ENCODE assay signal across 24 cellular contexts in genomic region chr13:36509369-36509768, GRCh38.
DNase-seq lines count a peak whose midpoint lies in the region; ATAC-seq, FAIRE-seq and TF ChIP-seq lines count a peak whose summit lies in the region.
"Had no signal": no experiment of that assay in that cellular context is flagged by ENCODE, and none has a peak within 500 bp of the region (broad histone marks: within the 10 kb centered on the region; RNA-seq: fewer than 3 reads in every experiment).

No MANE protein-coding gene starts in this region.

- H3K27me3 ChIP-seq in DND-41 (ENCODE audit: insufficient read depth, low read length, poor library complexity) (no peaks in the 10 kb centered on the region), H9 (ENCODE audit: insufficient read depth, low read length) (no peaks in the 10 kb centered on the region; the same call in 1 of the 2 replicates), bronchial epithelial cell (ENCODE audit: control insufficient read depth, insufficient read depth, low read length) (no peaks in the 10 kb centered on the region), mesendoderm (ENCODE audit: insufficient read depth, low read length, poor library complexity) (no peaks in the 10 kb centered on the region), hepatocyte (no peaks in the 10 kb centered on the region)
- H3K27me3 ChIP-seq: heart right ventricle, thyroid gland had no signal

- H3K36me3 ChIP-seq in DND-41 (ENCODE audit: insufficient read depth, low read length) (no peaks in the 10 kb centered on the region), bronchial epithelial cell (ENCODE audit: control insufficient read depth, insufficient read depth, low read length) (no peaks in the 10 kb centered on the region), mesendoderm (ENCODE audit: control insufficient read depth, insufficient read depth, low read length) (no peaks in the 10 kb centered on the region), hepatocyte (replicated peaks; ENCODE audit: insufficient read depth, low read depth) (no peaks in the 10 kb centered on the region)
- H3K36me3 ChIP-seq: heart right ventricle, thyroid gland had no signal

- no peak overlapping the region for H3T11ph ChIP-seq in H9 (ENCODE audit: low read length)

- H3K4me3 ChIP-seq in DND-41 (ENCODE audit: low read depth in 1 of 2, low read length in 2 of 2) (no peak overlapping the region), bronchial epithelial cell (ENCODE audit: low read depth, low read length) (no peak overlapping the region), mesendoderm (ENCODE audit: low read length) (no peak overlapping the region), hepatocyte (no peak overlapping the region)
- H3K4me3 ChIP-seq: heart right ventricle, thyroid gland had no signal

- WGBS in H9 (ENCODE audit: extremely low coverage, insufficient read length, low lambda C conversion rate): no CpG with 5 or more reads among the region's 3 CpGs
- WGBS in mesendoderm (ENCODE audit: extremely low coverage, insufficient coverage, low lambda C conversion rate): no CpG with 5 or more reads among the region's 3 CpGs
- WGBS in hepatocyte (ENCODE audit: low lambda C conversion rate, missing lambda C conversion rate): 63% methylated on average over 3 of the region's 3 CpGs

- no peaks in the 10 kb centered on the region for H3K9me3 ChIP-seq in DND-41 (ENCODE audit: insufficient read depth, low read length, severe bottlenecking)
- no peaks in the 10 kb centered on the region for H3K9me3 ChIP-seq in H9 (ENCODE audit: control insufficient read depth, low read depth, low read length)
- H3K9me3 ChIP-seq in hepatocyte (ENCODE audit: low read depth): no peaks in the 10 kb centered on the region
- H3K9me3 ChIP-seq: thyroid gland had no signal

- H2BK5ac ChIP-seq in H9 (ENCODE audit: insufficient read length, low read length): no peak overlapping the region
- H2BK5ac ChIP-seq in mesendoderm (ENCODE audit: low read length): no peak overlapping the region

- H3K27ac Mint-ChIP-seq in H9: no peak overlapping the region
- H3K27ac Mint-ChIP-seq: activated CD4-positive, alpha-beta memory T cell treated with anti-CD3 and anti-CD28 coated beads for 36 hours; activated naive CD4-positive, alpha-beta T cell treated with anti-CD3 and anti-CD28 coated beads, Interleukin-2, amount 10 ng/mL, durations not matched to agents 7 days and 5 days; activated T-cell treated with anti-CD3 and anti-CD28 coated beads, Interleukin-2, amount 50 U/mL, for 24 hours; effector memory CD8-positive, alpha-beta T cell; T-helper 1 cell treated with Interleukin-12 subunit alpha and Interleukin-12 subunit beta and Interleukin-4 antibody, amounts not matched to agents 30 μg/mL and 1 μg/mL, for 36 hours had no signal

- H3K79me2 ChIP-seq in DND-41 (ENCODE audit: insufficient read depth, low read length): no peaks in the 10 kb centered on the region
- H3K79me2 ChIP-seq in H9 (ENCODE audit: insufficient read depth, low read length): no peaks in the 10 kb centered on the region
- no peaks in the 10 kb centered on the region for H3K79me2 ChIP-seq in mesendoderm (ENCODE audit: control insufficient read depth, insufficient read depth, low read length)
- no peaks in the 10 kb centered on the region for H3K79me2 ChIP-seq in hepatocyte

- ATAC-seq in DND-41 (ENCODE audit: insufficient read depth, low read depth): no peak
- ATAC-seq: effector memory CD8-positive, alpha-beta T cell; heart right ventricle had no signal

- H3K56ac ChIP-seq in H9 (ENCODE audit: insufficient read length, low read depth, low read length) (no peak overlapping the region), mesendoderm (ENCODE audit: low read length) (no peak overlapping the region)

- H3K18ac ChIP-seq in H9 (ENCODE audit: insufficient read length, low read depth, low read length): no peak overlapping the region
- H3K18ac ChIP-seq in mesendoderm (ENCODE audit: low read length): no peak overlapping the region

- peaks cover 1 to 5% (median 3%) of the 10 kb centered on the region in 3 experiments; a peak in 3 of 7 replicates for H3K36me3 Mint-ChIP-seq in H9 (ENCODE audit: insufficient read depth in 1 of 3, low read depth in 3 of 3)
- H3K36me3 Mint-ChIP-seq: activated CD4-positive, alpha-beta memory T cell treated with anti-CD3 and anti-CD28 coated beads for 36 hours; activated naive CD4-positive, alpha-beta T cell treated with anti-CD3 and anti-CD28 coated beads, Interleukin-2, amount 10 ng/mL, durations not matched to agents 7 days and 5 days had no signal

- no peak overlapping the region for H3K4me3 Mint-ChIP-seq in H9
- H3K4me3 Mint-ChIP-seq: activated CD4-positive, alpha-beta memory T cell treated with anti-CD3 and anti-CD28 coated beads for 36 hours; activated naive CD4-positive, alpha-beta T cell treated with anti-CD3 and anti-CD28 coated beads, Interleukin-2, amount 10 ng/mL, durations not matched to agents 7 days and 5 days; activated T-cell treated with anti-CD3 and anti-CD28 coated beads, Interleukin-2, amount 50 U/mL, for 24 hours; effector memory CD8-positive, alpha-beta T cell; T-helper 1 cell treated with Interleukin-12 subunit alpha and Interleukin-12 subunit beta and Interleukin-4 antibody, amounts not matched to agents 30 μg/mL and 1 μg/mL, for 36 hours had no signal

- H4K5ac ChIP-seq in H9 (ENCODE audit: insufficient read length, low read depth, low read length) (no peak overlapping the region), mesendoderm (ENCODE audit: low read length) (no peak overlapping the region)

- H3K23ac ChIP-seq in H9 (ENCODE audit: insufficient read length, low read depth, low read length) (no peak overlapping the region), mesendoderm (ENCODE audit: low read length) (no peak overlapping the region)

- H3K27me3 Mint-ChIP-seq in H9 (ENCODE audit: low read depth): no peaks in the 10 kb centered on the region
- H3K27me3 Mint-ChIP-seq: activated CD4-positive, alpha-beta memory T cell treated with anti-CD3 and anti-CD28 coated beads for 36 hours; activated naive CD4-positive, alpha-beta T cell treated with anti-CD3 and anti-CD28 coated beads, Interleukin-2, amount 10 ng/mL, durations not matched to agents 7 days and 5 days; activated T-cell treated with anti-CD3 and anti-CD28 coated beads, Interleukin-2, amount 50 U/mL, for 24 hours; effector memory CD8-positive, alpha-beta T cell had no signal

- H2AK5ac ChIP-seq in H9 (ENCODE audit: insufficient read length, low read length): no peak overlapping the region
- H2AK5ac ChIP-seq in mesendoderm (ENCODE audit: low read length): no peak overlapping the region

- H3K9ac ChIP-seq in DND-41 (ENCODE audit: low read depth, low read length): no peak overlapping the region
- no peak overlapping the region for H3K9ac ChIP-seq in H9 (ENCODE audit: extremely low read depth, insufficient read length, low read length)
- no peak overlapping the region for H3K9ac ChIP-seq in mesendoderm (ENCODE audit: low read length)

- no peak overlapping the region for H2BK12ac ChIP-seq in H9 (ENCODE audit: insufficient read length, low read depth, low read length)

- DNase-seq in DND-41 (no peak), H9 (peak; percentile 52), bronchial epithelial cell (ENCODE audit: low read depth) (no peak), mesendoderm (peak; percentile 49), GM19239 (ENCODE audit: insufficient read length, low spot score) (no peak), hepatocyte (ENCODE audit: low spot score) (no peak), NCI-H1417 treated with DMSO at 0.1 percent for 48 hours (lab: John Stamatoyannopoulos, UW) (no peak)
- DNase-seq: activated CD4-positive, alpha-beta memory T cell treated with anti-CD3 and anti-CD28 coated beads for 36 hours; activated naive CD4-positive, alpha-beta T cell treated with anti-CD3 and anti-CD28 coated beads, Interleukin-2, amount 10 ng/mL, durations not matched to agents 7 days and 5 days; activated T-cell treated with anti-CD3 and anti-CD28 coated beads, Interleukin-2, amount 50 U/mL, for 24 hours; anterior cingulate cortex; effector memory CD8-positive, alpha-beta T cell; heart right ventricle; IMR-90; MV-4-11; NCI-H2107; NCI-H524 treated with DMSO at 0.1 percent for 48 hours; SHP77; stimulated activated naive CD4-positive, alpha-beta T cell treated with Interleukin-2 at 50 U/mL for 16 hours; thyroid gland had no signal

- FAIRE-seq in bronchial epithelial cell (lab: Jason Lieb, UNC): no peak
- no peak for FAIRE-seq in GM19239 (lab: Jason Lieb, UNC)
- FAIRE-seq: keratinocyte had no signal

- H3K4me1 Mint-ChIP-seq in H9: 0 out of 4 replicates have a peak, but pooled peaks cover 0 to 2% of the 10 kb centered on the region in 2 experiments
- H3K4me1 Mint-ChIP-seq: activated naive CD4-positive, alpha-beta T cell treated with anti-CD3 and anti-CD28 coated beads, Interleukin-2, amount 10 ng/mL, durations not matched to agents 7 days and 5 days had no signal

- H3K4me2 ChIP-seq in DND-41 (ENCODE audit: insufficient read depth, low read length) (no peak overlapping the region), H9 (ENCODE audit: insufficient read depth, insufficient read length, low read length) (no peak overlapping the region), mesendoderm (ENCODE audit: low read length) (no peak overlapping the region), hepatocyte (no peak overlapping the region)

- no peaks in the 10 kb centered on the region for H4K20me1 ChIP-seq in DND-41 (ENCODE audit: insufficient read depth, low read length)
- no peaks in the 10 kb centered on the region for H4K20me1 ChIP-seq in H9 (ENCODE audit: control insufficient read depth, insufficient read depth, insufficient read length)
- no peaks in the 10 kb centered on the region for H4K20me1 ChIP-seq in hepatocyte (ENCODE audit: insufficient read depth, poor library complexity, severe bottlenecking)

- H2BK15ac ChIP-seq in H9 (ENCODE audit: low read depth, low read length) (no peak overlapping the region), mesendoderm (replicated peaks; ENCODE audit: low read depth) (no peak overlapping the region)

- no peaks in the 10 kb centered on the region for H3K79me1 ChIP-seq in H9 (ENCODE audit: insufficient read depth, low read depth, low read length, poor library complexity, severe bottlenecking)
- H3K79me1 ChIP-seq in mesendoderm (ENCODE audit: low read length): no peaks in the 10 kb centered on the region

- peaks cover 5 to 8% of the 10 kb centered on the region in 2 experiments for H3K9me3 Mint-ChIP-seq in H9
- H3K9me3 Mint-ChIP-seq: T-helper 1 cell treated with Interleukin-12 subunit alpha and Interleukin-12 subunit beta and Interleukin-4 antibody, amounts not matched to agents 30 μg/mL and 1 μg/mL, for 36 hours had no signal

- H3K27ac ChIP-seq in DND-41 (ENCODE audit: low read length): no peak overlapping the region
- H3K27ac ChIP-seq in H9 (ENCODE audit: insufficient read length, low read depth, low read length): no peak overlapping the region
- no peak overlapping the region for H3K27ac ChIP-seq in mesendoderm (ENCODE audit: low read depth, low read length)
- H3K27ac ChIP-seq in hepatocyte: no peak overlapping the region
- H3K27ac ChIP-seq: heart right ventricle, HL-60, thyroid gland, VCaP had no signal

- no peak overlapping the region for H2BK120ac ChIP-seq in H9 (ENCODE audit: low read depth, low read length, poor library complexity, severe bottlenecking)
- no peak overlapping the region for H2BK120ac ChIP-seq in mesendoderm (ENCODE audit: low read depth, low read length)

- no peak overlapping the region for H2AFZ ChIP-seq in DND-41 (ENCODE audit: low read depth, low read length)
- no peak overlapping the region for H2AFZ ChIP-seq in H9 (ENCODE audit: low read length)
- H2AFZ ChIP-seq in hepatocyte: no peak overlapping the region

- H3K4ac ChIP-seq in H9 (ENCODE audit: low read depth, low read length) (no peak overlapping the region), mesendoderm (ENCODE audit: low read depth, low read length) (no peak overlapping the region)

- H2BK20ac ChIP-seq in H9 (ENCODE audit: low read depth, low read length, poor library complexity, severe bottlenecking): no peak overlapping the region

- H3K4me1 ChIP-seq in DND-41 (ENCODE audit: insufficient read depth, low read length) (no peaks in the 10 kb centered on the region), H9 (ENCODE audit: insufficient read depth, low read length) (no peaks in the 10 kb centered on the region), mesendoderm (ENCODE audit: control insufficient read depth, low read depth, low read length) (no peaks in the 10 kb centered on the region), hepatocyte (ENCODE audit: insufficient read depth) (no peaks in the 10 kb centered on the region)
- H3K4me1 ChIP-seq: heart right ventricle, thyroid gland had no signal

- H3K14ac ChIP-seq in H9 (ENCODE audit: insufficient read depth, low read length): no peak overlapping the region

- no peaks in the 10 kb centered on the region for H3K9me2 ChIP-seq in hepatocyte (replicated peaks; ENCODE audit: insufficient read depth)

- no peak overlapping the region for H4K8ac ChIP-seq in H9 (replicated peaks; ENCODE audit: insufficient read length, low read depth, low read length)
- no peak overlapping the region for H4K8ac ChIP-seq in mesendoderm (ENCODE audit: low read depth, low read length)

- no peaks in the 10 kb centered on the region for H3K23me2 ChIP-seq in H9 (ENCODE audit: insufficient read length, low read depth, low read length, poor library complexity, severe bottlenecking)

- TF ChIP-seq CTCF in DND-41 (IDR thresholded peaks at IDR 0.05; ENCODE audit: borderline replicate concordance, extremely low read depth, low read length, poor library complexity, severe bottlenecking) (peak; percentile 10), H9 (conservative IDR thresholded peaks at IDR 0.05) (peak; percentile 69), bronchial epithelial cell (IDR thresholded peaks at IDR 0.05; ENCODE audit: insufficient read depth, low read length, severe bottlenecking) (peak; percentile 18), hepatocyte (IDR thresholded peaks at IDR 0.05; ENCODE audit: poor library complexity) (no peak)

- no peak overlapping the region for H4K91ac ChIP-seq in H9 (ENCODE audit: insufficient read length, low read depth, low read length)

Comparison
In these comparisons a context has a peak if more than half of its experiments do, and no peak if none do; other contexts are left out.
1. DNase-seq: peak in H9 (single experiment) and mesendoderm (single experiment); none in DND-41 (single experiment), bronchial epithelial cell (single experiment), GM19239 (single experiment), hepatocyte (single experiment) and NCI-H1417 treated with DMSO at 0.1 percent for 48 hours (single experiment).